ENCODE assay signal across 24 cellular contexts in genomic region chr4:83024233-83024632, GRCh38.
"Had no signal": no experiment of that assay in that cellular context is flagged by ENCODE, and none has a peak within 500 bp of the region (broad histone marks: within the 10 kb centered on the region; RNA-seq: fewer than 3 reads in every experiment).

No MANE protein-coding gene starts in this region.

- H3K4me3 ChIP-seq: SJSA1, SK-N-MC had no signal

- H3K4me2 ChIP-seq: KMS-11 had no signal

- H3K27me3 ChIP-seq: SJSA1 had no signal

- DNase-seq: IMR-90, Kasumi-1, MV-4-11, NCI-H1048, NCI-H1105 treated with DMSO at 0.1 percent for 48 hours, NCI-H1417 treated with DMSO at 0.1 percent for 48 hours, NCI-H146, NCI-H1694 treated with DMSO at 0.1 percent for 48 hours, NCI-H2029, NCI-H2081 treated with DMSO at 0.1 percent for 48 hours, NCI-H2171, NCI-H226, NCI-H446, NCI-H510A, NCI-H524 treated with DMSO at 0.1 percent for 48 hours, NCI-H69, NCI-H774, Right ventricle myocardium superior, RPMI8226, SIG-M5 had no signal

- H3K4me1 ChIP-seq: SJSA1 had no signal

- H3K36me3 ChIP-seq: SJSA1 had no signal

- H3K27ac ChIP-seq: KMS-11, SJSA1, SK-N-MC had no signal

- FAIRE-seq: RCC 7860 had no signal

- H3K9ac ChIP-seq: KMS-11 had no signal
